In genomic region chr12:113561381-113561780, GRCh38 we compare ENCODE assay signal across 23 cellular contexts.
DNase-seq lines count a peak whose midpoint lies in the region; ATAC-seq and TF ChIP-seq lines count a peak whose summit lies in the region.
"Had no signal": no experiment of that assay in that cellular context is flagged by ENCODE, and none has a peak within 500 bp of the region (broad histone marks: within the 10 kb centered on the region; RNA-seq: fewer than 3 reads in every experiment).

No MANE protein-coding gene starts in this region.

- H3K4me3 Mint-ChIP-seq in neural progenitor cell, result no peak overlapping the region
- H3K4me3 Mint-ChIP-seq: CD14-positive monocyte; CD4-positive, alpha-beta memory T cell; CD4-positive, CD25-positive, alpha-beta regulatory T cell; CD8-positive, alpha-beta memory T cell had no signal

- ATAC-seq in heart left ventricle (no peak), GM18861 (IDR thresholded peaks at IDR 0.05; ENCODE audit: unreplicated experiment) (no peak), HG03175 (IDR thresholded peaks at IDR 0.05; ENCODE audit: unreplicated experiment) (no peak)
- ATAC-seq: GM12878 had no signal

- H3K4me2 ChIP-seq in neural progenitor cell, result no peak overlapping the region
- H3K4me2 ChIP-seq: BLaER1 had no signal

- no peaks in the 10 kb centered on the region for H3K9me3 ChIP-seq in heart left ventricle
- no peaks in the 10 kb centered on the region for H3K9me3 ChIP-seq in neural progenitor cell (ENCODE audit: low read depth)
- H3K9me3 ChIP-seq: BE2C, BLaER1 had no signal

- DNase-seq in cardiac septum (ENCODE audit: low spot score), result peak; percentile 72
- no peak for DNase-seq in heart left ventricle
- peak; percentile 79 for DNase-seq in NCI-H524 treated with DMSO at 0.1 percent for 48 hours (lab: John Stamatoyannopoulos, UW)
- no peak for DNase-seq in neural progenitor cell (ENCODE audit: low spot score)
- DNase-seq: 8988T; ACHN; BE2C; C1 segment of cervical spinal cord; CD4-positive, alpha-beta memory T cell; CD4-positive, CD25-positive, alpha-beta regulatory T cell; CD8-positive, alpha-beta memory T cell; COR-L47; DMS153; DMS53; DMS79; DND-41; EL; GDM1 had no signal

- H3K36me3 Mint-ChIP-seq in neural progenitor cell, result no peaks in the 10 kb centered on the region
- H3K36me3 Mint-ChIP-seq: CD14-positive monocyte; CD4-positive, alpha-beta memory T cell; CD4-positive, CD25-positive, alpha-beta regulatory T cell; CD8-positive, alpha-beta memory T cell had no signal

- TF ChIP-seq POLR2A in heart left ventricle (IDR thresholded peaks at IDR 0.05), result no peak

- WGBS in heart left ventricle, 4 donors, result 44 to 57% (median 52%) methylated on average over 10 of the region's 10 CpGs

- no peak overlapping the region for H3K9ac ChIP-seq in neural progenitor cell
- H3K9ac ChIP-seq: BLaER1 had no signal

- peak overlapping the region; percentile 23 for H3K27ac Mint-ChIP-seq in neural progenitor cell
- H3K27ac Mint-ChIP-seq: CD14-positive monocyte; CD4-positive, alpha-beta memory T cell; CD4-positive, CD25-positive, alpha-beta regulatory T cell; CD8-positive, alpha-beta memory T cell had no signal

- H3F3A ChIP-seq in neural progenitor cell (ENCODE audit: low read depth), result peaks cover 2% of the 10 kb centered on the region

- H3K27ac ChIP-seq in heart left ventricle (no peak overlapping the region), neural progenitor cell (no peak overlapping the region)
- H3K27ac ChIP-seq: BLaER1 had no signal

- H3K4me1 ChIP-seq in heart left ventricle, result no peaks in the 10 kb centered on the region
- H3K4me1 ChIP-seq in neural progenitor cell, result peaks cover 17% of the 10 kb centered on the region
- H3K4me1 ChIP-seq: BE2C, BLaER1 had no signal

- H3K4me1 Mint-ChIP-seq in neural progenitor cell, result no peaks in the 10 kb centered on the region
- H3K4me1 Mint-ChIP-seq: CD14-positive monocyte; CD4-positive, alpha-beta memory T cell; CD4-positive, CD25-positive, alpha-beta regulatory T cell; CD8-positive, alpha-beta memory T cell had no signal

- no peaks in the 10 kb centered on the region for H4K20me1 ChIP-seq in neural progenitor cell (ENCODE audit: low read depth)
- H4K20me1 ChIP-seq: BLaER1 had no signal

- H3K27me3 ChIP-seq in heart left ventricle, result peaks cover 0 to 32% (median 6%) of the 10 kb centered on the region in 9 donors
- H3K27me3 ChIP-seq in neural progenitor cell, result no peaks in the 10 kb centered on the region
- H3K27me3 ChIP-seq: BLaER1 had no signal

- no peaks in the 10 kb centered on the region for H3K79me2 ChIP-seq in neural progenitor cell (ENCODE audit: low read depth)

- H3K36me3 ChIP-seq in heart left ventricle, result no peaks in the 10 kb centered on the region
- H3K36me3 ChIP-seq in neural progenitor cell, result no peaks in the 10 kb centered on the region
- H3K36me3 ChIP-seq: BE2C, BLaER1 had no signal

- peaks cover 20% of the 10 kb centered on the region for H3K27me3 Mint-ChIP-seq in neural progenitor cell (ENCODE audit: insufficient read depth, low read depth)

- H3K4me3 ChIP-seq in heart left ventricle (no peak overlapping the region), neural progenitor cell (no peak overlapping the region)
- H3K4me3 ChIP-seq: BLaER1, GM12878 had no signal

- no peak overlapping the region for H2AFZ ChIP-seq in neural progenitor cell (replicated peaks)

- no peaks in the 10 kb centered on the region for H3K9me3 Mint-ChIP-seq in neural progenitor cell

- intact Hi-C loops in cardiac septum (cut with DNase I), result no loop called here
- intact Hi-C loops in heart left ventricle (cut with DNase I), result no loop called here

- no peak for TF ChIP-seq CTCF in heart left ventricle (IDR thresholded peaks at IDR 0.05)
- TF ChIP-seq CTCF in neural progenitor cell (IDR thresholded peaks at IDR 0.05), result no peak

Comparison
In these comparisons a context has a peak if more than half of its experiments do, and no peak if none do; other contexts are left out.
1. DNase-seq: peak in cardiac septum (single experiment) and NCI-H524 treated with DMSO at 0.1 percent for 48 hours (single experiment); none in heart left ventricle (0 of 5) and neural progenitor cell (single experiment).